8 cellular contexts compared by ENCODE assay signal in the genomic region with DNA sequence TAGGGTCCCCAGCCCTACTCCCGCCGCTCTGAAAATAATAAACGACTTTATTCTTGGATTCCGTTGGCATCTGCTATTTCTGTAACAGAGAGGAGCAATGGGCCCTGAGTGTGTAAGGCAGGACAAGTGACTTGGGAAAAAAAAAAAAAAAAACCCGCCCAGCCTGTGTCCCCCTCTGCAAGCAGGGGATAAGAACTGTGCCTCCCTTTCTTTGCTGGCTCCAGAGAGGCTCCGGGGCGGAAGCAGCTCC. TPM values are rescaled to one million over a fixed set of nuclear protein-coding genes. Genes with fewer than 3 reads are reported as not detected.
DNase-seq lines count a peak whose midpoint lies in the region; ATAC-seq and TF ChIP-seq lines count a peak whose summit lies in the region.

No MANE protein-coding gene starts in this region.

- peak overlapping the region; percentile 39 to 88 (median 75) for H3K4me3 ChIP-seq in heart right ventricle
- peak overlapping the region; percentile 83 to 91 for H3K4me3 ChIP-seq in mucosa of rectum (ENCODE audit: low read length in 2 of 2)
- H3K4me3 ChIP-seq in aorta (ENCODE audit: low read length in 2 of 2) = peak overlapping the region; percentile 2 to 59

- peaks cover 44% of the 10 kb centered on the region for H3K4me1 Mint-ChIP-seq in central memory CD8-positive, alpha-beta T cell

- H3K27ac ChIP-seq in heart right ventricle (peak overlapping the region; percentile 4 to 99 (median 96)), mucosa of rectum (ENCODE audit: low read depth in 2 of 2, low read length in 2 of 2) (peak overlapping the region; percentile 85 to 90), aorta (ENCODE audit: low read depth in 1 of 2, low read length in 2 of 2) (peak overlapping the region in 1 of 2 donors; percentile 9)

- TF ChIP-seq CTCF in heart right ventricle (IDR thresholded peaks at IDR 0.05) = no peak

- peaks cover 9% of the 10 kb centered on the region for H3K36me3 Mint-ChIP-seq in central memory CD8-positive, alpha-beta T cell (ENCODE audit: insufficient read depth)

- H3K27me3 ChIP-seq in heart right ventricle (no peaks in the 10 kb centered on the region), mucosa of rectum (ENCODE audit: control insufficient read depth in 2 of 2, insufficient read depth in 2 of 2, low read length in 2 of 2) (no peaks in the 10 kb centered on the region), aorta (ENCODE audit: control insufficient read depth in 1 of 2, insufficient read depth in 2 of 2, low read length in 1 of 2) (no peaks in the 10 kb centered on the region)

- H3K4me3 Mint-ChIP-seq in central memory CD8-positive, alpha-beta T cell = peak overlapping the region; percentile 85

- no peaks in the 10 kb centered on the region for H3K27me3 Mint-ChIP-seq in central memory CD8-positive, alpha-beta T cell

- H3K4me1 ChIP-seq in heart right ventricle (peaks cover 14 to 75% (median 62%) of the 10 kb centered on the region in 9 donors), mucosa of rectum (ENCODE audit: control insufficient read depth in 2 of 2, insufficient read depth in 2 of 2, low read length in 2 of 2) (peaks cover 45 to 50% of the 10 kb centered on the region in 2 donors), aorta (ENCODE audit: control insufficient read depth in 1 of 2, insufficient read depth in 2 of 2, low read length in 2 of 2) (no peaks in the 10 kb centered on the region)

- H3K9me3 Mint-ChIP-seq in central memory CD8-positive, alpha-beta T cell = no peaks in the 10 kb centered on the region

- intact Hi-C loops in heart right ventricle (cut with DNase I) (loop anchor here in 1 of 10 donors (5.0 kb wide), 1 partner anchor 43 kb away; a partner anchor contains a TSS), Right ventricle myocardium superior (cut with DNase I) (no loop called here), aorta (cut with DNase I) (loop anchor here in 1 of 2 donors (5.0 kb wide), 1 partner anchor 43 kb away; a partner anchor contains a TSS)

- DNase-seq in heart right ventricle (no peak), Right ventricle myocardium superior (no peak), aorta (no peak), DMS 273 treated with DMSO at 0.1 percent for 48 hours (lab: John Stamatoyannopoulos, UW) (no peak)
- DNase-seq in central memory CD8-positive, alpha-beta T cell (ENCODE audit: low spot score in 2 of 2) = no peak
- DNase-seq in stimulated activated CD4-positive, alpha-beta T cell treated with anti-CD3 and anti-CD28 coated beads, Interleukin-15, amount 100 ng/mL, for 24 hours = no peak

- ATAC-seq in heart right ventricle (no peak), Right ventricle myocardium superior (ENCODE audit: poor library complexity) (no peak), aorta (ENCODE audit: low FRiP score) (no peak), GM18867 (IDR thresholded peaks at IDR 0.05; ENCODE audit: unreplicated experiment) (no peak)
- ATAC-seq in central memory CD8-positive, alpha-beta T cell (replicated peaks; ENCODE audit: extremely low read depth, poor library complexity, severe bottlenecking) = no peak

- WGBS in heart right ventricle, 2 donors = 16 to 19% methylated on average over 7 of the region's 7 CpGs
- 0 to 2% methylated on average over 7 of the region's 7 CpGs for WGBS in aorta, 2 donors

- H3K36me3 ChIP-seq in heart right ventricle (peaks cover 0 to 6% (median 0%) of the 10 kb centered on the region in 9 donors), mucosa of rectum (ENCODE audit: control insufficient read depth in 2 of 2, insufficient read depth in 2 of 2, low read length in 2 of 2) (no peaks in the 10 kb centered on the region), aorta (ENCODE audit: control insufficient read depth in 1 of 2, insufficient read depth in 2 of 2, low read length in 1 of 2) (no peaks in the 10 kb centered on the region)

- H3K9me3 ChIP-seq in heart right ventricle = no peaks in the 10 kb centered on the region
- H3K9me3 ChIP-seq in mucosa of rectum (ENCODE audit: control insufficient read depth in 2 of 2, low read length in 2 of 2) = no peaks in the 10 kb centered on the region
- no peaks in the 10 kb centered on the region for H3K9me3 ChIP-seq in aorta (ENCODE audit: control insufficient read depth, low read length)

- peak overlapping the region; percentile 68 to 95 for H3K9ac ChIP-seq in mucosa of rectum (ENCODE audit: low read depth in 1 of 2, low read length in 2 of 2)

- H3K27ac Mint-ChIP-seq in central memory CD8-positive, alpha-beta T cell (ENCODE audit: low read depth) = peak overlapping the region; percentile 95

RNA-seq across cellular contexts. Expression of a gene that starts 0.5 kb away (rescaled TPM):
- total RNA-seq in heart right ventricle (10 to 100 TPM; 46.6 to 64.7 (median 52.0) TPM), Right ventricle myocardium superior (58.0 TPM), aorta (10 to 100 TPM; 15.0 to 27.4 TPM)
- polyA plus RNA-seq in heart right ventricle (100 to 1,000 TPM in 1 of 2 donors, 10 to 100 TPM in 1; 48.0 to 173 TPM), aorta (10 to 100 TPM; 26.2 to 97.9 TPM)

RNA-seq across cellular contexts. Expression of a gene that starts 3.8 kb away (rescaled TPM):
- 10 to 100 TPM; 57.3 to 85.6 (median 71.0) TPM for total RNA-seq in heart right ventricle
- polyA plus RNA-seq in heart right ventricle = 10 to 100 TPM; 93.0 to 95.2 TPM
- total RNA-seq in Right ventricle myocardium superior = 60.8 TPM
- 10 to 100 TPM; 36.7 to 46.9 TPM for total RNA-seq in aorta
- polyA plus RNA-seq in aorta = 10 to 100 TPM; 42.1 to 98.8 TPM

RNA-seq across cellular contexts. Expression of a gene that starts 3.9 kb away (rescaled TPM):
- total RNA-seq in heart right ventricle = 10 to 100 TPM; 50.5 to 81.7 (median 61.4) TPM
- 100 to 1,000 TPM in 1 of 2 donors, 10 to 100 TPM in 1; 87.2 to 188 TPM for polyA plus RNA-seq in heart right ventricle
- total RNA-seq in Right ventricle myocardium superior = 79.8 TPM
- 10 to 100 TPM; 24.5 to 24.8 TPM for total RNA-seq in aorta
- 10 to 100 TPM; 34.3 to 95.3 TPM for polyA plus RNA-seq in aorta

RNA-seq across cellular contexts. Expression of a gene that starts 4.5 kb away (rescaled TPM):
- total RNA-seq in heart right ventricle (100 to 1,000 TPM; 245 to 353 (median 277) TPM), Right ventricle myocardium superior (276 TPM), aorta (100 to 1,000 TPM; 131 to 208 TPM)
- polyA plus RNA-seq in heart right ventricle (100 to 1,000 TPM; 158 to 291 TPM), aorta (100 to 1,000 TPM; 191 to 206 TPM)

RNA-seq across cellular contexts. Expression of a gene that starts 11.0 kb away (rescaled TPM):
- 10 to 100 TPM; 40.2 to 82.0 (median 45.9) TPM for total RNA-seq in heart right ventricle
- 100 to 1,000 TPM; 376 to 404 TPM for polyA plus RNA-seq in heart right ventricle
- 41.6 TPM for total RNA-seq in Right ventricle myocardium superior
- total RNA-seq in aorta = 10 to 100 TPM; 50.2 to 52.6 TPM
- polyA plus RNA-seq in aorta = 100 to 1,000 TPM; 122 to 298 TPM

Comparison
In these comparisons a context has a peak if more than half of its experiments do, and no peak if none do; other contexts are left out.
1. H3K4me3 ChIP-seq: peak in every context shown above with its lines; median percentile 87 in mucosa of rectum; 75 in heart right ventricle; 30 in aorta.